In the genomic region with DNA sequence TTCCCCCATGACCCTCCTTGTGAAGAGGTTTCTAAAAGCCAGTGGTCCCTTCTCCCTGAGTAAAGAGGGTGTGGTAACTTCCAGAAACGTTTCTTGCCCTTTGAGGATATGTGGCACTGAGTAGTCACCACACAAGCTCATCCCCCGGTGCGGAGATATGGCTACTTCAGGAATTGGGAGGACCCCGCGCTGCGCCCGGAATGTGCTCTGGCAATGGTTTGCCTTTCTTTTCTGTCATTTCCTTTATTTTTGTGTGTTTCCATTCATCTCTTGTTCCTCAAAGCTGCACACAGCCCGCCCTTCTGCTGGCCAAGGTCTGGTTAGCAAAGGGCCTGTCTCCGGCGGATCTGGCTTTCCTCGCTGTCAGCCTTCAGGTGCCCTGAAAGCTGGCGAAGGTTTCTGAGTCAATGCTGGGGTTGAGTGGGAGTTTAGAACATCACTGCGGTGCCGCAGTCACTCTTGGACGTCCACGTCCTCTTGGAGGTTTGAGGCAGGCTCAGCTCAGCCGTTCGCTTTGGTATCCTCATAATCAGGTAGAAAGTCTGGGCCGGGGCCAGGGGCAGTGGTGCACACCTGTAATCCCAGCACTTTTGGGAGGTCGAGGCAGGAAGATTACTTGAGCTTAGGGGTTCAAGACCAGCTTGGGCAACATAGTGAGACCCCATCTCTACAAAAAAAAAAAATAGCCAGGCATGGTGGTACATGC, we compare ENCODE assay signal across 22 cellular contexts.
DNase-seq lines count a peak whose midpoint lies in the region; ATAC-seq and TF ChIP-seq lines count a peak whose summit lies in the region.
"Had no signal": no experiment of that assay in that cellular context is flagged by ENCODE, and none has a peak within 500 bp of the region (broad histone marks: within the 10 kb centered on the region; RNA-seq: fewer than 3 reads in every experiment).

No MANE protein-coding gene starts in this region.

- H3K36me3 ChIP-seq in endodermal cell (ENCODE audit: control insufficient read depth, insufficient read depth, low read length) (no peaks in the 10 kb centered on the region), lower lobe of right lung (peaks cover 77% of the 10 kb centered on the region), spleen (peaks cover 0 to 100% (median 51%) of the 10 kb centered on the region in 6 donors)
- H3K36me3 ChIP-seq in naive thymus-derived CD4-positive, alpha-beta T cell (ENCODE audit: control insufficient read depth in 2 of 3, insufficient read depth in 3 of 3, low read length in 3 of 3), result peaks cover 0 to 30% (median 0%) of the 10 kb centered on the region in 3 experiments

- DNase-seq in Right ventricle myocardium superior (peak; percentile 22), left ventricle myocardium superior (no peak), endodermal cell (no peak), lower lobe of right lung (peak; percentile 37), spleen (peak; percentile 51), kidney tubule cell (ENCODE audit: low spot score) (no peak)
- DNase-seq in naive thymus-derived CD4-positive, alpha-beta T cell, result no peak
- no peak for DNase-seq in activated T-cell treated with anti-CD3 and anti-CD28 coated beads, Interleukin-2, amount 50 U/mL, for 1 hour
- DNase-seq: ACHN; CD4-positive, alpha-beta T cell; COR-L47; DMS79 treated with DMSO at 0.1 percent for 48 hours; H7; HFFc6; Kasumi-1; NCI-H1417 treated with DMSO at 0.1 percent for 48 hours; NCI-H187; NCI-H446; NCI-H526; SHP77 had no signal

- H3K9ac ChIP-seq in endodermal cell (ENCODE audit: extremely low read depth, low read length, poor library complexity, severe bottlenecking), result no peak overlapping the region
- H3K9ac ChIP-seq: BLaER1 had no signal

- H3K4me1 Mint-ChIP-seq in endodermal cell, result peaks cover 55% of the 10 kb centered on the region
- peaks cover 0 to 1% (median 0%) of the 10 kb centered on the region in 7 donors for H3K4me1 Mint-ChIP-seq in naive thymus-derived CD4-positive, alpha-beta T cell

- peaks cover 17% of the 10 kb centered on the region for H3K36me3 Mint-ChIP-seq in endodermal cell (ENCODE audit: low read depth)
- peaks cover 0 to 30% (median 5%) of the 10 kb centered on the region in 5 donors for H3K36me3 Mint-ChIP-seq in naive thymus-derived CD4-positive, alpha-beta T cell

- POLR2A ChIA-PET in naive thymus-derived CD4-positive, alpha-beta T cell (lab: Charles Lee), result no interaction called here

- H3K9me3 Mint-ChIP-seq in endodermal cell, result no peaks in the 10 kb centered on the region
- H3K9me3 Mint-ChIP-seq in naive thymus-derived CD4-positive, alpha-beta T cell, result no peaks in the 10 kb centered on the region
- H3K9me3 Mint-ChIP-seq: CD4-positive, alpha-beta T cell; HFFc6 had no signal

- no peak overlapping the region for H3K4me3 Mint-ChIP-seq in endodermal cell
- no peak overlapping the region for H3K4me3 Mint-ChIP-seq in naive thymus-derived CD4-positive, alpha-beta T cell
- H3K4me3 Mint-ChIP-seq: CD4-positive, alpha-beta T cell; HFFc6 had no signal

- no peak overlapping the region for H3K27ac ChIP-seq in endodermal cell (ENCODE audit: low read depth, low read length)
- H3K27ac ChIP-seq in lower lobe of right lung, result no peak overlapping the region
- peak overlapping the region in 1 of 8 donors; percentile 28 for H3K27ac ChIP-seq in spleen
- no peak overlapping the region for H3K27ac ChIP-seq in naive thymus-derived CD4-positive, alpha-beta T cell (ENCODE audit: low read depth, low read length)
- H3K27ac ChIP-seq: 22Rv1, BLaER1 had no signal

- TF ChIP-seq POLR2A in spleen (IDR thresholded peaks at IDR 0.05), result no peak

- WGBS in endodermal cell (ENCODE audit: insufficient coverage in 1 of 2, insufficient read length in 1 of 2), 2 experiments, result 94 to 97% methylated on average over 19 to 20 of the region's 20 CpGs
- 87 to 95% (median 92%) methylated on average over 20 of the region's 20 CpGs for WGBS in spleen, 5 donors

- intact Hi-C loops in Right ventricle myocardium superior (cut with DNase I), result loop anchor here (10.0 kb wide), 1 partner anchor 69 kb away; no protein-coding TSS in a partner anchor
- intact Hi-C loops in left ventricle myocardium superior (cut with micrococcal nuclease), result no loop called here
- intact Hi-C loops in lower lobe of right lung (cut with DNase I), result no loop called here
- intact Hi-C loops in spleen (cut with DNase I; ENCODE audit: low total_unique reads), result no loop called here
- intact Hi-C loops in naive thymus-derived CD4-positive, alpha-beta T cell (cut with micrococcal nuclease), result no loop called here

- ATAC-seq in Right ventricle myocardium superior (ENCODE audit: poor library complexity) (no peak), left ventricle myocardium superior (no peak), lower lobe of right lung (no peak)
- no peak for ATAC-seq in naive thymus-derived CD4-positive, alpha-beta T cell

- H3K4me3 ChIP-seq in endodermal cell (ENCODE audit: low read length) (no peak overlapping the region), lower lobe of right lung (no peak overlapping the region), spleen (no peak overlapping the region)
- no peak overlapping the region for H3K4me3 ChIP-seq in naive thymus-derived CD4-positive, alpha-beta T cell (ENCODE audit: low read length)
- H3K4me3 ChIP-seq: BLaER1 had no signal

- H3K27me3 Mint-ChIP-seq in endodermal cell (ENCODE audit: insufficient read depth), result no peaks in the 10 kb centered on the region
- H3K27me3 Mint-ChIP-seq in naive thymus-derived CD4-positive, alpha-beta T cell, result no peaks in the 10 kb centered on the region
- H3K27me3 Mint-ChIP-seq: CD4-positive, alpha-beta T cell had no signal

- CTCF ChIA-PET in naive thymus-derived CD4-positive, alpha-beta T cell (lab: Charles Lee), result no interaction called here

- H3K4me1 ChIP-seq in endodermal cell (ENCODE audit: control insufficient read depth, insufficient read depth, low read length) (peaks cover 24% of the 10 kb centered on the region), lower lobe of right lung (no peaks in the 10 kb centered on the region), spleen (peaks cover 0 to 19% (median 10%) of the 10 kb centered on the region in 6 donors)
- no peaks in the 10 kb centered on the region for H3K4me1 ChIP-seq in naive thymus-derived CD4-positive, alpha-beta T cell (ENCODE audit: control insufficient read depth in 2 of 2, insufficient read depth in 2 of 2, low read length in 2 of 2)

- H3K9me3 ChIP-seq in endodermal cell (ENCODE audit: control insufficient read depth, low read length) (no peaks in the 10 kb centered on the region), lower lobe of right lung (no peaks in the 10 kb centered on the region), spleen (no peaks in the 10 kb centered on the region)
- no peaks in the 10 kb centered on the region for H3K9me3 ChIP-seq in naive thymus-derived CD4-positive, alpha-beta T cell (ENCODE audit: control insufficient read depth in 2 of 3, low read length in 3 of 3)
- H3K9me3 ChIP-seq: BLaER1 had no signal

- H3K27me3 ChIP-seq in endodermal cell (ENCODE audit: control insufficient read depth, insufficient read depth, low read length, poor library complexity, severe bottlenecking) (no peaks in the 10 kb centered on the region), lower lobe of right lung (ENCODE audit: low read depth) (no peaks in the 10 kb centered on the region), spleen (replicated peaks in 1 of 7) (no peaks in the 10 kb centered on the region)
- H3K27me3 ChIP-seq in naive thymus-derived CD4-positive, alpha-beta T cell (ENCODE audit: control insufficient read depth in 2 of 2, insufficient read depth in 2 of 2, low read length in 2 of 2), result no peaks in the 10 kb centered on the region
- H3K27me3 ChIP-seq: BLaER1 had no signal

- TF ChIP-seq CTCF in endodermal cell (conservative IDR thresholded peaks at IDR 0.05) (no peak), lower lobe of right lung (IDR thresholded peaks at IDR 0.05) (no peak), spleen (IDR thresholded peaks at IDR 0.05 in 8 of 11, conservative IDR thresholded peaks at IDR 0.05 in 3 of 11) (no peak)

- H3K27ac Mint-ChIP-seq in endodermal cell, result peak overlapping the region; percentile 62
- no peak overlapping the region for H3K27ac Mint-ChIP-seq in naive thymus-derived CD4-positive, alpha-beta T cell
- H3K27ac Mint-ChIP-seq: CD4-positive, alpha-beta T cell; HFFc6 had no signal

Comparison
In these comparisons a context has a peak if more than half of its experiments do, and no peak if none do; other contexts are left out.
1. DNase-seq: peak in Right ventricle myocardium superior (single experiment), lower lobe of right lung (single experiment) and spleen (single experiment); none in left ventricle myocardium superior (single experiment), endodermal cell (single experiment), kidney tubule cell (single experiment), naive thymus-derived CD4-positive, alpha-beta T cell (0 of 9) and activated T-cell treated with anti-CD3 and anti-CD28 coated beads, Interleukin-2, amount 50 U/mL, for 1 hour (single experiment).